In the genomic region with DNA sequence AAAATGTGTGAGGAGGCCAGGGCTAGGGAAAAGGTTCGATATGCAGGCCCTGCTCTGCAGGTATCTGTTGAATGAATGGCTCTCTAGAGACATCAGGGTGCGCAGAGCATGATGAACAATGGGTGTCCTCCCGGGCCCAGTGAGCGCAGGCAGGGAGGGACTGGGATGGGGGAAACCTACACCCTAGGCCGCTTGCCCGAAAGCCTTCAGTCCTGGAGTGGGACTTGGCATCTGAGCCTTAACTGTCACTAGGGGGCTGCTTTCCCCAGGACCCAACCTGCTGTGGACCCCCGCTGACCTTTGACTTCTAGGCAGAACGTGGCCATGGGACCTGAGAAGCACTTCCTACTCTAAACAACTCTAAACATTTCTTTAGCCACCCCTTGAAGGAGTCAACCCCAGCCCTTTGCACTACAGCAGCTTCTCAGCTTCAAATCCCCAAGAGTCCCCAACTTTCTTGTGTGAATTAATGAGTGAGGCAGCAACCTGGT, we compare ENCODE assay signal across 9 cellular contexts. TPM values are rescaled to one million over a fixed set of nuclear protein-coding genes. Genes with fewer than 3 reads are reported as not detected.
A peak's percentile ranks its signal among the peaks of the same experiment; 100 is the strongest.
DNase-seq lines count a peak whose midpoint lies in the region; ATAC-seq and TF ChIP-seq lines count a peak whose summit lies in the region.
"Had no signal": no experiment of that assay in that cellular context is flagged by ENCODE, and none has a peak within 500 bp of the region (broad histone marks: within the 10 kb centered on the region; RNA-seq: fewer than 3 reads in every experiment).

No MANE protein-coding gene starts in this region.

- H3K27me3 ChIP-seq in mammary epithelial cell (ENCODE audit: insufficient read depth, low read length) (no peaks in the 10 kb centered on the region), mesendoderm (ENCODE audit: insufficient read depth, low read length, poor library complexity) (no peaks in the 10 kb centered on the region)

- dilution Hi-C loops in mammary epithelial cell (cut with HindIII; ENCODE audit: low sequenced_read_pairs), result no loop called here

- no peak overlapping the region for H2BK15ac ChIP-seq in mesendoderm (replicated peaks; ENCODE audit: low read depth)

- no peaks in the 10 kb centered on the region for H3K9me3 Mint-ChIP-seq in activated naive CD4-positive, alpha-beta T cell treated with anti-CD3 and anti-CD28 coated beads, Interleukin-2, amount 50 U/mL, for 24 hours
- H3K9me3 Mint-ChIP-seq in type B pancreatic cell, result no peaks in the 10 kb centered on the region

- ATAC-seq in HG03460 (IDR thresholded peaks at IDR 0.05; ENCODE audit: unreplicated experiment), result no peak
- ATAC-seq in HG02970 (IDR thresholded peaks at IDR 0.05; ENCODE audit: low FRiP score, unreplicated experiment), result no peak

- H3K4me1 ChIP-seq in mammary epithelial cell (ENCODE audit: insufficient read depth, low read length) (peaks cover 18% of the 10 kb centered on the region), mesendoderm (ENCODE audit: control insufficient read depth, low read depth, low read length) (peaks cover 3% of the 10 kb centered on the region)

- no peak for DNase-seq in activated naive CD4-positive, alpha-beta T cell (lab: John Stamatoyannopoulos, UW)
- DNase-seq in mammary epithelial cell, result no peak
- no peak for DNase-seq in mesendoderm
- no peak for DNase-seq in type B pancreatic cell (ENCODE audit: extremely low spot score, unreplicated experiment)
- no peak for DNase-seq in central memory CD4-positive, alpha-beta T cell

- H3K79me1 ChIP-seq in mesendoderm (ENCODE audit: low read length), result no peaks in the 10 kb centered on the region

- H2AK5ac ChIP-seq in mesendoderm (ENCODE audit: low read length), result no peak overlapping the region

- H3K4me3 Mint-ChIP-seq in activated naive CD4-positive, alpha-beta T cell treated with anti-CD3 and anti-CD28 coated beads, Interleukin-2, amount 50 U/mL, for 24 hours, result peak overlapping the region; percentile 80
- H3K4me3 Mint-ChIP-seq in type B pancreatic cell, result peak overlapping the region; percentile 87

- H3K4me3 ChIP-seq in mammary epithelial cell (replicated peaks in 1 of 3; ENCODE audit: insufficient read depth in 1 of 3, low read depth in 2 of 3, low read length in 3 of 3) (peak overlapping the region in 2 of 3 experiments; percentile 68 to 85), mesendoderm (ENCODE audit: low read length) (no peak overlapping the region)

- no peak overlapping the region for H3K4ac ChIP-seq in mesendoderm (ENCODE audit: low read depth, low read length)

- H3K18ac ChIP-seq in mesendoderm (ENCODE audit: low read length), result no peak overlapping the region

- no peak overlapping the region for H2BK5ac ChIP-seq in mesendoderm (ENCODE audit: low read length)

- peaks cover 30% of the 10 kb centered on the region for H3K4me1 Mint-ChIP-seq in activated naive CD4-positive, alpha-beta T cell treated with anti-CD3 and anti-CD28 coated beads, Interleukin-2, amount 50 U/mL, for 24 hours
- H3K4me1 Mint-ChIP-seq in type B pancreatic cell (ENCODE audit: unreplicated experiment), result peaks cover 28% of the 10 kb centered on the region

- peak overlapping the region; percentile 90 for H3K27ac ChIP-seq in mammary epithelial cell (ENCODE audit: insufficient read depth, low read depth, low read length)
- H3K27ac ChIP-seq in mesendoderm (ENCODE audit: low read depth, low read length), result no peak overlapping the region

- H3K56ac ChIP-seq in mesendoderm (ENCODE audit: low read length), result peak overlapping the region; percentile 62

- no peak for TF ChIP-seq CTCF in mammary epithelial cell (conservative IDR thresholded peaks at IDR 0.05 in 1 of 2, IDR thresholded peaks at IDR 0.05 in 1 of 2; ENCODE audit: extremely low read depth in 1 of 2, insufficient read depth in 1 of 2, low read depth in 1 of 2, low read length in 2 of 2)
- no peak for TF ChIP-seq CTCF in type B pancreatic cell (conservative IDR thresholded peaks at IDR 0.05)

- no peak overlapping the region for H3K27ac Mint-ChIP-seq in activated naive CD4-positive, alpha-beta T cell treated with anti-CD3 and anti-CD28 coated beads, Interleukin-2, amount 50 U/mL, for 24 hours
- peak overlapping the region; percentile 90 for H3K27ac Mint-ChIP-seq in type B pancreatic cell

- H2AFZ ChIP-seq in mammary epithelial cell (ENCODE audit: low read depth, low read length), result peak overlapping the region; percentile 90

- peaks cover 14% of the 10 kb centered on the region for H3K79me2 ChIP-seq in mammary epithelial cell (ENCODE audit: insufficient read depth, low read length)
- no peaks in the 10 kb centered on the region for H3K79me2 ChIP-seq in mesendoderm (ENCODE audit: control insufficient read depth, insufficient read depth, low read length)

- no peaks in the 10 kb centered on the region for H3K36me3 Mint-ChIP-seq in activated naive CD4-positive, alpha-beta T cell treated with anti-CD3 and anti-CD28 coated beads, Interleukin-2, amount 50 U/mL, for 24 hours
- no peaks in the 10 kb centered on the region for H3K36me3 Mint-ChIP-seq in type B pancreatic cell

- H3K9me3 ChIP-seq in mammary epithelial cell (replicated peaks; ENCODE audit: insufficient read depth, low read length), result no peaks in the 10 kb centered on the region

- no TSS peak for BruUV-seq in mammary epithelial cell (replicated peaks; lab: Mats Ljungman, UMichigan)

- H3K9ac ChIP-seq in mammary epithelial cell (ENCODE audit: insufficient read depth, low read length) (no peak overlapping the region), mesendoderm (ENCODE audit: low read length) (peak overlapping the region; percentile 89)

- no peak overlapping the region for H3K23ac ChIP-seq in mesendoderm (ENCODE audit: low read length)

- no peak overlapping the region for H2BK120ac ChIP-seq in mesendoderm (ENCODE audit: low read depth, low read length)

- H4K20me1 ChIP-seq in mammary epithelial cell (ENCODE audit: insufficient read depth, low read length), result no peaks in the 10 kb centered on the region

- H4K8ac ChIP-seq in mesendoderm (ENCODE audit: low read depth, low read length), result no peak overlapping the region

- in situ Hi-C loops in mammary epithelial cell (cut with MboI; ENCODE audit: low sequenced_read_pairs in 2 of 2), result no loop called here

- H4K5ac ChIP-seq in mesendoderm (ENCODE audit: low read length), result no peak overlapping the region

- CTCF ChIA-PET in mammary epithelial cell (lab: Charles Lee; ENCODE audit: low non-redundant PET), result interaction anchor here (2.2 kb wide), 1 partner anchor 68 kb away, joined by 17 read pairs; no protein-coding TSS in a partner anchor

- H3K27me3 Mint-ChIP-seq in activated naive CD4-positive, alpha-beta T cell treated with anti-CD3 and anti-CD28 coated beads, Interleukin-2, amount 50 U/mL, for 24 hours, result no peaks in the 10 kb centered on the region
- no peaks in the 10 kb centered on the region for H3K27me3 Mint-ChIP-seq in type B pancreatic cell

- intact Hi-C loops in mammary epithelial cell (cut with micrococcal nuclease), result loop anchor here (5.0 kb wide), 1 partner anchor 45 kb away; a partner anchor contains a TSS

- H3K36me3 ChIP-seq in mammary epithelial cell (ENCODE audit: insufficient read depth, low read length) (no peaks in the 10 kb centered on the region), mesendoderm (ENCODE audit: control insufficient read depth, insufficient read depth, low read length) (no peaks in the 10 kb centered on the region)

- WGBS in mammary epithelial cell (ENCODE audit: low coverage, missing lambda C conversion rate), result 37% methylated on average over 7 of the region's 8 CpGs
- WGBS in mesendoderm (ENCODE audit: extremely low coverage, insufficient coverage, low lambda C conversion rate), result no CpG with 5 or more reads among the region's 8 CpGs

- H3K4me2 ChIP-seq in mammary epithelial cell (ENCODE audit: insufficient read depth, low read depth, low read length) (peak overlapping the region; percentile 74), mesendoderm (ENCODE audit: low read length) (peak overlapping the region; percentile 96)

RNA-seq across cellular contexts. Expression of a gene that starts 0.4 kb away (rescaled TPM):
- total RNA-seq in mammary epithelial cell, result 10 to 100 TPM; 38.8 to 46.1 TPM
- polyA plus RNA-seq in mammary epithelial cell, result 22.5 TPM
- polyA minus RNA-seq in mammary epithelial cell, result 20.7 TPM
- polyA plus RNA-seq in mesendoderm (2013, experiment 1 of 2), result 3.7 TPM
- 4.2 TPM for polyA plus RNA-seq in mesendoderm (2013, experiment 2 of 2)
- 15.6 and 39.9 TPM in 2 replicates for total RNA-seq in type B pancreatic cell (ENCODE audit: low replicate concordance)

RNA-seq across cellular contexts. Expression of a gene that starts 7.4 kb away (rescaled TPM):
- total RNA-seq in mammary epithelial cell, result not detected
- not detected for polyA plus RNA-seq in mammary epithelial cell
- polyA minus RNA-seq in mammary epithelial cell, result not detected
- 0.04 TPM for polyA plus RNA-seq in mesendoderm (2013, experiment 1 of 2)
- polyA plus RNA-seq in mesendoderm (2013, experiment 2 of 2), result not detected
- total RNA-seq in type B pancreatic cell (ENCODE audit: low replicate concordance), result not detected in 2 replicates
- total RNA-seq: renal cortical epithelial cell had no signal

RNA-seq across cellular contexts. Expression of a gene that starts 15.9 kb away (rescaled TPM):
- 1 to 10 TPM; 1.7 to 2.7 TPM for total RNA-seq in mammary epithelial cell
- polyA plus RNA-seq in mammary epithelial cell, result 1.4 TPM
- 8.2 TPM for polyA minus RNA-seq in mammary epithelial cell
- polyA plus RNA-seq in mesendoderm (2013, experiment 1 of 2), result 0.17 TPM
- polyA plus RNA-seq in mesendoderm (2013, experiment 2 of 2), result 0.11 TPM
- 0.41 and 0.76 TPM in 2 replicates for total RNA-seq in type B pancreatic cell (ENCODE audit: low replicate concordance)
- total RNA-seq: renal cortical epithelial cell had no signal

RNA-seq across cellular contexts. Expression of a gene that starts 25.2 kb away (rescaled TPM):
- total RNA-seq in mammary epithelial cell (1 to 10 TPM in 1 of 2 donors, under 1 TPM in 1; 0.50 to 2.3 TPM), type B pancreatic cell (ENCODE audit: low replicate concordance) (1.3 and 1.9 TPM in 2 replicates)
- polyA plus RNA-seq in mammary epithelial cell, result 3.1 TPM
- polyA minus RNA-seq in mammary epithelial cell, result not detected
- polyA plus RNA-seq in mesendoderm (2013, experiment 1 of 2), result 10.4 TPM
- 10.7 TPM for polyA plus RNA-seq in mesendoderm (2013, experiment 2 of 2)

RNA-seq across cellular contexts. Expression of a gene that starts 25.4 kb away (rescaled TPM):
- total RNA-seq in mammary epithelial cell (10 to 100 TPM; 63.3 to 91.8 TPM), type B pancreatic cell (ENCODE audit: low replicate concordance) (37.2 and 105 TPM in 2 replicates)
- 33.0 TPM for polyA plus RNA-seq in mammary epithelial cell
- 14.8 TPM for polyA minus RNA-seq in mammary epithelial cell
- 2.5 TPM for polyA plus RNA-seq in mesendoderm (2013, experiment 1 of 2)
- polyA plus RNA-seq in mesendoderm (2013, experiment 2 of 2), result 2.2 TPM
